13 cellular contexts compared by ENCODE assay signal in genomic region chr6:111628117-111628866, GRCh38. TPM values are rescaled to one million over a fixed set of nuclear protein-coding genes. Genes with fewer than 3 reads are reported as not detected.
DNase-seq lines count a peak whose midpoint lies in the region; TF ChIP-seq lines count a peak whose summit lies in the region.
"Had no signal": no experiment of that assay in that cellular context is flagged by ENCODE, and none has a peak within 500 bp of the region (broad histone marks: within the 10 kb centered on the region; RNA-seq: fewer than 3 reads in every experiment).

No MANE protein-coding gene starts in this region.

- in situ Hi-C loops in GM13977 (cut with MboI; ENCODE audit: low pct_unique_long_range_greater_than_20kb, low sequenced_read_pairs, unreplicated experiment), result no loop called here

- no peak overlapping the region for H3K9ac ChIP-seq in SK-N-SH

- H3K9me3 Mint-ChIP-seq in nephron, result peaks cover 3% of the 10 kb centered on the region
- H3K9me3 Mint-ChIP-seq in activated naive CD8-positive, alpha-beta T cell treated with anti-CD3 and anti-CD28 coated beads for 36 hours, result no peaks in the 10 kb centered on the region

- POLR2A ChIA-PET in SK-N-SH (lab: Yijun Ruan, JAX), result no interaction called here

- H3F3A ChIP-seq in SK-N-SH (replicated peaks; ENCODE audit: insufficient read depth), result peaks cover 13% of the 10 kb centered on the region

- no peaks in the 10 kb centered on the region for H3K9me2 ChIP-seq in SK-N-SH

- no peaks in the 10 kb centered on the region for H3K9me3 ChIP-seq in SK-N-SH
- peaks cover 0 to 9% (median 0%) of the 10 kb centered on the region in 4 donors for H3K9me3 ChIP-seq in tibial nerve

- CTCF ChIA-PET in SK-N-SH (lab: Yijun Ruan, JAX), result interaction anchor here (1.0 kb wide), 1 partner anchor 14 kb away, joined by 4 read pairs; no protein-coding TSS in a partner anchor

- DNase-seq in SK-N-SH (no peak), fibroblast of the conjunctiva (ENCODE audit: low read depth) (peak; percentile 69), tibial nerve (ENCODE audit: low spot score in 2 of 2) (peak in 1 of 2 donors; percentile 35), GM13977 (ENCODE audit: low spot score) (no peak)
- DNase-seq in activated effector memory CD4-positive, alpha-beta T cell treated with anti-CD3 and anti-CD28 coated beads, Interleukin-2, amount 50 U/mL, for 16 hours, result no peak
- DNase-seq in activated naive CD8-positive, alpha-beta T cell treated with anti-CD3 and anti-CD28 coated beads for 36 hours, result no peak
- DNase-seq: activated CD8-positive, alpha-beta memory T cell treated with anti-CD3 and anti-CD28 coated beads for 24 hours; activated effector memory CD4-positive, alpha-beta T cell treated with Interleukin-2 at 50 U/mL for 16 hours; CD8-positive, alpha-beta memory T cell; mesendoderm; NCI-H1092 treated with DMSO at 0.1 percent for 48 hours had no signal

- H3K27me3 Mint-ChIP-seq in nephron (ENCODE audit: low read depth), result peaks cover 4% of the 10 kb centered on the region
- no peaks in the 10 kb centered on the region for H3K27me3 Mint-ChIP-seq in activated naive CD8-positive, alpha-beta T cell treated with anti-CD3 and anti-CD28 coated beads for 36 hours
- H3K27me3 Mint-ChIP-seq: CD8-positive, alpha-beta memory T cell had no signal

- no peak overlapping the region for H3K4me2 ChIP-seq in SK-N-SH

- H2AFZ ChIP-seq in SK-N-SH (ENCODE audit: low read depth), result peak overlapping the region; percentile 20; the same call in 1 of the 2 replicates

- peak overlapping the region; percentile 71 to 91 (median 81) for H3K27ac Mint-ChIP-seq in nephron
- no peak overlapping the region for H3K27ac Mint-ChIP-seq in activated naive CD8-positive, alpha-beta T cell treated with anti-CD3 and anti-CD28 coated beads for 36 hours
- H3K27ac Mint-ChIP-seq: IgD-negative memory B cell had no signal

- H3K4me3 Mint-ChIP-seq in nephron, result peak overlapping the region in 1 of 3 experiments; percentile 17
- no peak overlapping the region for H3K4me3 Mint-ChIP-seq in activated naive CD8-positive, alpha-beta T cell treated with anti-CD3 and anti-CD28 coated beads for 36 hours
- H3K4me3 Mint-ChIP-seq: CD8-positive, alpha-beta memory T cell; IgD-negative memory B cell had no signal

- peaks cover 3% of the 10 kb centered on the region for H3K36me3 Mint-ChIP-seq in nephron (ENCODE audit: low read depth)
- H3K36me3 Mint-ChIP-seq in activated naive CD8-positive, alpha-beta T cell treated with anti-CD3 and anti-CD28 coated beads for 36 hours, result peaks cover 4% of the 10 kb centered on the region

- no peak for TF ChIP-seq EP300 in SK-N-SH (IDR thresholded peaks at IDR 0.05; ENCODE audit: borderline replicate concordance in 1 of 2, low read depth in 1 of 2, low read length in 1 of 2)
- TF ChIP-seq EP300 in tibial nerve (IDR thresholded peaks at IDR 0.05), result peak in 1 of 2 donors; percentile 59

- no peaks in the 10 kb centered on the region for H4K20me1 ChIP-seq in SK-N-SH (ENCODE audit: insufficient read depth)

- no peak for TF ChIP-seq CTCF in SK-N-SH (IDR thresholded peaks at IDR 0.05)
- TF ChIP-seq CTCF in nephron (IDR thresholded peaks at IDR 0.05; ENCODE audit: unreplicated experiment in 3 of 3), result no peak
- TF ChIP-seq CTCF in tibial nerve (IDR thresholded peaks at IDR 0.05), result no peak
- TF ChIP-seq CTCF in GM13977 (IDR thresholded peaks at IDR 0.05; ENCODE audit: extremely low read depth, insufficient read depth, missing control alignments), result no peak

- no peak for TF ChIP-seq POLR2A in tibial nerve (IDR thresholded peaks at IDR 0.05)

- H3K36me3 ChIP-seq in SK-N-SH (replicated peaks in 1 of 2; ENCODE audit: control insufficient read depth in 1 of 2, insufficient read depth in 2 of 2, low read length in 1 of 2) (no peaks in the 10 kb centered on the region), tibial nerve (no peaks in the 10 kb centered on the region)

- H3K27me3 ChIP-seq in SK-N-SH (ENCODE audit: insufficient read depth) (no peaks in the 10 kb centered on the region), tibial nerve (no peaks in the 10 kb centered on the region)

- no peak for TF ChIP-seq RAD21 in SK-N-SH (IDR thresholded peaks at IDR 0.05; ENCODE audit: low read length)

- WGBS in SK-N-SH (ENCODE audit: low lambda C conversion rate), result 78% methylated on average over 6 of the region's 6 CpGs
- 57 to 60% methylated on average over 6 of the region's 6 CpGs for WGBS in tibial nerve, 2 donors

- peaks cover 13 to 17% of the 10 kb centered on the region in 2 experiments; a peak in 3 of 4 replicates for H3K4me1 ChIP-seq in SK-N-SH (ENCODE audit: control insufficient read depth in 1 of 2, insufficient read depth in 2 of 2, low read depth in 1 of 2, low read length in 1 of 2)
- peaks cover 0 to 34% (median 2%) of the 10 kb centered on the region in 4 donors for H3K4me1 ChIP-seq in tibial nerve

- H3K4me1 Mint-ChIP-seq in nephron, result peaks cover 77% of the 10 kb centered on the region
- peaks cover 5% of the 10 kb centered on the region for H3K4me1 Mint-ChIP-seq in activated naive CD8-positive, alpha-beta T cell treated with anti-CD3 and anti-CD28 coated beads for 36 hours
- H3K4me1 Mint-ChIP-seq: CD8-positive, alpha-beta memory T cell had no signal

- no peaks in the 10 kb centered on the region for H3K79me2 ChIP-seq in SK-N-SH (ENCODE audit: insufficient read depth)

- H3K27ac ChIP-seq in SK-N-SH (ENCODE audit: low read depth in 2 of 2, low read length in 1 of 2) (peak overlapping the region; percentile 45 to 64; a peak in 2 of 4 replicates), tibial nerve (peak overlapping the region in 3 of 4 donors; percentile 30 to 65 (median 46))

- H3K4me3 ChIP-seq in SK-N-SH (ENCODE audit: low read depth in 2 of 2, low read length in 1 of 2) (no peak overlapping the region), tibial nerve (no peak overlapping the region)

TF ChIP-seq in SK-N-SH, 30 proteins besides CTCF, POLR2A, EP300 and RAD21:
- no peak for TF ChIP-seq TEAD4 (IDR thresholded peaks at IDR 0.05; ENCODE audit: borderline replicate concordance, insufficient read depth)
- TF ChIP-seq MEF2A (IDR thresholded peaks at IDR 0.05; ENCODE audit: borderline replicate concordance, low read depth), result 0 out of 2 replicates have a peak, but pooled peaks have one; percentile 37
- peak; percentile 50 for TF ChIP-seq TCF12 (IDR thresholded peaks at IDR 0.05)
- no peak for TF ChIP-seq NRF1 (IDR thresholded peaks at IDR 0.05; ENCODE audit: low read depth, low read length)
- TF ChIP-seq RFX5 (IDR thresholded peaks at IDR 0.05; ENCODE audit: low read length), result no peak
- no peak for TF ChIP-seq USF1 (IDR thresholded peaks at IDR 0.05; ENCODE audit: borderline replicate concordance, low read depth)
- TF ChIP-seq POLR2AphosphoS5 (IDR thresholded peaks at IDR 0.05; ENCODE audit: low read depth, low read length), result no peak
TF ChIP-seq in SK-N-SH: peak in this region for 2.

RNA-seq across cellular contexts. Expression of gene TRAF3IP2, which starts 22.6 kb away (rescaled TPM):
- 5.5 and 5.6 TPM in 2 replicates for polyA plus RNA-seq in SK-N-SH (2012; rRNA removed)
- 6.1 and 8.0 TPM in 2 replicates for polyA plus RNA-seq in SK-N-SH (2012; cell fraction: cytosol; rRNA removed)
- 4.3 and 6.7 TPM in 2 replicates for polyA plus RNA-seq in SK-N-SH (2012; cell fraction: nucleus; rRNA removed)
- total RNA-seq in tibial nerve, result 10 to 100 TPM; 17.2 to 30.6 (median 19.7) TPM
- total RNA-seq in activated naive CD8-positive, alpha-beta T cell treated with anti-CD3 and anti-CD28 coated beads for 36 hours, result 10 to 100 TPM; 23.0 to 24.6 TPM
